23 cellular contexts compared by ENCODE assay signal in the genomic region with DNA sequence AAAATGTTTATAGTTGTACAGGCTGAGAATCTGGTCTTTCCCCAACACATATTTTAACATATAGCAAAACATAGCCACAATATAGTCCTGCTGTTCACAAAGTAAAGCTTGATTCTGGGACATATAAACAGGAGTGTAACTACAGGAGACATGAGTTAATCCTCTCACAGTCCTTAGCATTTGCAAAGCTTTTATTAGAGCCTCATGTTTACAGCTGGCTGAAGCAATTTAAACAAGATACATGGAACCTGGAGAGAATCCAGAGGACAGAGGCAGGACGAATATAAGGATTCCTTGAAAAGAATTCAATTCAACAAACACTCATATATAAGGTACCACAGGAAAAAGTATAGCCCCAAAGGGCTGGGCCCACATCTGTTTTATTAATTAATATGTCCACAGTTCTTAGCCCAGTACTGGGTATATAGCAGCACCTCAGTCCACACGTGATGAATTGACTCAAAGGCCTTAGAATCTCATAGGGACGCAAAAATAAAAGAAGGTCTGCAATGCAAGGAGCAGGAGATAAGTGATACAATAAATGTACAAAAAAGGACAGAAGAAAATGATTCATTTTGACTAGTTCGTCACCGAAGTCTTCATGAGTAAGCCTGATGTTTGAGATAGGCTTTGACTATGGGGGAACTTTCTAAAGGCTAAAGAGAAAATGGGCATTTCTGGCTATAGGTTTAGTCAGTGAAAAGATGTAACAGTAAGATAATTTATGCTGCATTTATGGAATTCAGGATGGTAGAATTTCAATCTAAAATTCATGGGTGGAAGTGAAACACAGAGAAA.
DNase-seq lines count a peak whose midpoint lies in the region; ATAC-seq lines count a peak whose summit lies in the region.
"Had no signal": no experiment of that assay in that cellular context is flagged by ENCODE, and none has a peak within 500 bp of the region (broad histone marks: within the 10 kb centered on the region; RNA-seq: fewer than 3 reads in every experiment).

No MANE protein-coding gene starts in this region.

- peak; percentile 27 for DNase-seq in AG20443 (ENCODE audit: low spot score)
- DNase-seq in M059J (ENCODE audit: low read depth), result peak; percentile 18
- DNase-seq in astrocyte of the hippocampus (ENCODE audit: low read depth, low spot score), result peak; percentile 20
- peak; percentile 68 for DNase-seq in iris pigment epithelial cell (ENCODE audit: low read depth)
- DNase-seq in activated gamma-delta T cell treated with Interleukin-2 at 50 U/mL for 16 hours, result no peak
- no peak for DNase-seq in AML-193 (lab: John Stamatoyannopoulos, UW)
- no peak for DNase-seq in AG08395 (ENCODE audit: low spot score)
- DNase-seq: activated CD4-positive, alpha-beta T cell treated with anti-CD3 and anti-CD28 coated beads, Interleukin-2, amount 10 ng/mL, durations not matched to agents 24 days and 14 days; activated naive CD8-positive, alpha-beta T cell treated with anti-CD3 and anti-CD28 coated beads for 36 hours; CD4-positive, alpha-beta memory T cell; DMS53; kidney glomerular epithelial cell; mesendoderm; naive B cell; NCI-H2171; NCI-H526; posterior cingulate gyrus; sigmoid colon; stimulated activated CD4-positive, alpha-beta T cell treated with anti-CD3 and anti-CD28 coated beads, Interleukin-1b, Interleukin-23, amount 100 ng/mL, for 48 hours had no signal

- no peak for ATAC-seq in GM19395 (IDR thresholded peaks at IDR 0.05; ENCODE audit: unreplicated experiment)
- ATAC-seq: activated T-helper 17 cell treated with anti-CD3 and anti-CD28 coated beads, Interleukin-2, amount 50 U/mL, for 72 hours; HepG2; stimulated activated memory B cell treated with anti-CD40 and anti-IgM and Interleukin-4, amounts not matched to agents 10 μg/mL and 1 μg/mL and 100 μg/mL, for 72 hours had no signal

Comparison
In these comparisons a context has a peak if more than half of its experiments do, and no peak if none do; other contexts are left out.
1. DNase-seq: peak in AG20443 (single experiment), M059J (single experiment), astrocyte of the hippocampus (single experiment) and iris pigment epithelial cell (single experiment); none in activated gamma-delta T cell treated with Interleukin-2 at 50 U/mL for 16 hours (single experiment), AML-193 (0 of 2) and AG08395 (single experiment).